Comparison of ENCODE assay signal across 24 cellular contexts in genomic region chr2:55627915-55628314, GRCh38. TPM values are rescaled to one million over a fixed set of nuclear protein-coding genes. Genes with fewer than 3 reads are reported as not detected.
DNase-seq lines count a peak whose midpoint lies in the region; ATAC-seq, FAIRE-seq and TF ChIP-seq lines count a peak whose summit lies in the region.
"Had no signal": no experiment of that assay in that cellular context is flagged by ENCODE, and none has a peak within 500 bp of the region (broad histone marks: within the 10 kb centered on the region; RNA-seq: fewer than 3 reads in every experiment).

No MANE protein-coding gene starts in this region.

- H3K23ac ChIP-seq in H1 (ENCODE audit: insufficient read length) = no peak overlapping the region

- H3K9me3 ChIP-seq in HepG2 (ENCODE audit: low read length) (no peaks in the 10 kb centered on the region), right lobe of liver (no peaks in the 10 kb centered on the region), H1 (ENCODE audit: insufficient read depth in 2 of 2, low read depth in 1 of 2, low read length in 1 of 2) (no peaks in the 10 kb centered on the region), neural progenitor cell (ENCODE audit: low read depth) (no peaks in the 10 kb centered on the region)
- H3K9me3 ChIP-seq: BE2C, BLaER1, Caco-2 had no signal

- H3K4ac ChIP-seq in H1 (replicated peaks; ENCODE audit: insufficient read length, low read depth, low read length) = no peak overlapping the region

- H3K4me2 ChIP-seq in HepG2 (ENCODE audit: low read depth, low read length) (no peak overlapping the region), H1 (ENCODE audit: insufficient read depth in 1 of 2, low read depth in 2 of 2, low read length in 2 of 2) (no peak overlapping the region), neural progenitor cell (no peak overlapping the region)
- H3K4me2 ChIP-seq: BLaER1 had no signal

- in situ Hi-C loops in HepG2 (cut with HindIII; ENCODE audit: extremely low pct_ligation_motif_present, low pct_unique_long_range_greater_than_20kb) = no loop called here

- H3K27ac ChIP-seq in HepG2 (ENCODE audit: extremely low read length, insufficient read depth, low read length) (no peak overlapping the region), right lobe of liver (no peak overlapping the region), H1 (ENCODE audit: low read depth, low read length) (no peak overlapping the region), neural progenitor cell (no peak overlapping the region)
- H3K27ac ChIP-seq: BLaER1 had no signal

- TF ChIP-seq CTCF in HepG2 (CRISPR knock-in tag; IDR thresholded peaks at IDR 0.05) = no peak
- TF ChIP-seq CTCF in right lobe of liver (IDR thresholded peaks at IDR 0.05) = no peak
- no peak for TF ChIP-seq CTCF in WTC11 (IDR thresholded peaks at IDR 0.05)
- TF ChIP-seq CTCF in H1 (IDR thresholded peaks at IDR 0.05; ENCODE audit: control extremely low read depth in 1 of 3, insufficient read depth in 1 of 3, low read depth in 1 of 3, low read length in 3 of 3) = no peak
- no peak for TF ChIP-seq CTCF in neural progenitor cell (IDR thresholded peaks at IDR 0.05)

- no peak overlapping the region for H4K5ac ChIP-seq in H1 (ENCODE audit: insufficient read length, low read depth, low read length)

- H3K27ac Mint-ChIP-seq in WTC11 (no peak overlapping the region), neural progenitor cell (no peak overlapping the region)
- H3K27ac Mint-ChIP-seq: CD14-positive monocyte; CD4-positive, alpha-beta T cell; CD8-positive, alpha-beta T cell had no signal

- no peak overlapping the region for H2AFZ ChIP-seq in HepG2 (ENCODE audit: low read length)
- no peak overlapping the region for H2AFZ ChIP-seq in H1 (ENCODE audit: low read length)
- H2AFZ ChIP-seq in neural progenitor cell (replicated peaks) = no peak overlapping the region

- H3K4me1 ChIP-seq in HepG2 (ENCODE audit: insufficient read depth, low read length) (no peaks in the 10 kb centered on the region), right lobe of liver (peaks cover 0 to 6% (median 0%) of the 10 kb centered on the region in 4 donors), H1 (replicated peaks in 1 of 4; ENCODE audit: control insufficient read depth in 3 of 4, insufficient read depth in 4 of 4, low read length in 3 of 4) (no peaks in the 10 kb centered on the region), neural progenitor cell (peaks cover under 1% of the 10 kb centered on the region)
- H3K4me1 ChIP-seq: BE2C had no signal

- H3K36me3 ChIP-seq in HepG2 (replicated peaks in 1 of 2; ENCODE audit: control insufficient read depth in 1 of 2, insufficient read depth in 2 of 2, low read length in 2 of 2) (0 out of 5 replicates have a peak, but pooled peaks cover 0 to 3% of the 10 kb centered on the region in 2 experiments), right lobe of liver (peaks cover 0 to 2% (median 0%) of the 10 kb centered on the region in 4 donors), H1 (ENCODE audit: control insufficient read depth in 2 of 4, insufficient read depth in 4 of 4, low read length in 3 of 4) (peaks cover 0 to under 1% (median 0%) of the 10 kb centered on the region in 4 experiments; a peak in 2 of 8 replicates), neural progenitor cell (no peaks in the 10 kb centered on the region)
- H3K36me3 ChIP-seq: BE2C had no signal

- H3K79me2 ChIP-seq in HepG2 (ENCODE audit: insufficient read depth, low read length) = peaks cover 6% of the 10 kb centered on the region
- peaks cover 0 to 2% of the 10 kb centered on the region in 2 experiments; a peak in 1 of 4 replicates for H3K79me2 ChIP-seq in H1 (ENCODE audit: control insufficient read depth in 1 of 2, insufficient read depth in 2 of 2, low read length in 2 of 2)
- peaks cover 11% of the 10 kb centered on the region for H3K79me2 ChIP-seq in neural progenitor cell (ENCODE audit: low read depth)

- H3K14ac ChIP-seq in H1 (ENCODE audit: insufficient read length) = no peak overlapping the region

- no peak overlapping the region for H2BK120ac ChIP-seq in H1 (replicated peaks; ENCODE audit: low read depth, low read length)

- H3K56ac ChIP-seq in H1 (replicated peaks; ENCODE audit: insufficient read length, low read depth, low read length) = no peak overlapping the region

- TF ChIP-seq RAD21 in HepG2 (CRISPR knock-in tag; IDR thresholded peaks at IDR 0.05) = no peak
- no peak for TF ChIP-seq RAD21 in H1 (IDR thresholded peaks at IDR 0.05 in 1 of 2, conservative IDR thresholded peaks at IDR 0.05 in 1 of 2; ENCODE audit: low read depth in 2 of 2, low read length in 2 of 2)

- H2AK5ac ChIP-seq in H1 (ENCODE audit: low read depth, low read length) = no peak overlapping the region

- H3K27me3 Mint-ChIP-seq in WTC11 (ENCODE audit: low read depth) = no peaks in the 10 kb centered on the region
- peaks cover 2% of the 10 kb centered on the region for H3K27me3 Mint-ChIP-seq in neural progenitor cell (ENCODE audit: insufficient read depth, low read depth)
- H3K27me3 Mint-ChIP-seq: CD4-positive, alpha-beta T cell had no signal

- CTCF ChIA-PET in HepG2 (lab: Yijun Ruan, JAX; ENCODE audit: low intra/inter-chr PET ratio, low total read pairs) = no interaction called here
- CTCF ChIA-PET in WTC11 (lab: Charles Lee) = no interaction called here
- CTCF ChIA-PET in H1 (lab: Charles Lee; ENCODE audit: partially characterized antibody) = no interaction called here

- TF ChIP-seq EP300 in HepG2 (IDR thresholded peaks at IDR 0.05; ENCODE audit: low read depth in 2 of 2, low read length in 2 of 2) (no peak), HepG2 (CRISPR knock-in tag; IDR thresholded peaks at IDR 0.05; ENCODE audit: borderline replicate concordance) (no peak), H1 (IDR thresholded peaks at IDR 0.05; ENCODE audit: borderline replicate concordance in 1 of 2, low read depth in 2 of 2, low read length in 2 of 2) (no peak)

- H3K9me3 Mint-ChIP-seq in WTC11 = no peaks in the 10 kb centered on the region
- H3K9me3 Mint-ChIP-seq in neural progenitor cell = no peaks in the 10 kb centered on the region
- H3K9me3 Mint-ChIP-seq: CD14-positive monocyte; CD4-positive, alpha-beta T cell; CD8-positive, alpha-beta T cell had no signal

- 94% methylated on average over 1 of the region's 1 CpG for WGBS in HepG2 (ENCODE audit: low lambda C conversion rate)
- WGBS in right lobe of liver (ENCODE audit: insufficient coverage, low coverage, low lambda C conversion rate, missing lambda C conversion rate) = 83% methylated on average over 1 of the region's 1 CpG
- WGBS in H1 (ENCODE audit: extremely low coverage in 1 of 2, insufficient coverage in 1 of 2, insufficient read length in 1 of 2, insufficient replicate concordance in 2 of 2, low coverage in 1 of 2, low lambda C conversion rate in 2 of 2, missing lambda C conversion rate in 1 of 2), 2 experiments = 85% methylated on average over 1 of the region's 1 CpG; no CpG with 5 or more reads in 1 of the 2 experiments

- no peak overlapping the region for H2BK20ac ChIP-seq in H1 (ENCODE audit: low read length)

- H3K23me2 ChIP-seq in H1 (ENCODE audit: low read depth, low read length) = no peaks in the 10 kb centered on the region

- intact Hi-C loops in HepG2 (cut with micrococcal nuclease; ENCODE audit: unreplicated experiment) = no loop called here
- intact Hi-C loops in right lobe of liver (cut with DNase I) = no loop called here

- H2BK12ac ChIP-seq in H1 (ENCODE audit: low read depth, low read length) = no peak overlapping the region

- DNase-seq in HepG2 (ENCODE audit: low spot score) (no peak), right lobe of liver (no peak), WTC11 (ENCODE audit: low spot score) (no peak), H1 (ENCODE audit: low read depth in 1 of 2, low spot score in 2 of 2) (no peak), neural progenitor cell (ENCODE audit: low spot score) (no peak), CD1c-positive myeloid dendritic cell (ENCODE audit: extremely low spot score) (no peak)
- DNase-seq in effector CD4-positive, alpha-beta T cell = no peak
- DNase-seq: 8988T; ACHN; BE2C; C1 segment of cervical spinal cord; Caco-2; Calu3; CD4-positive, alpha-beta T cell; CD8-positive, alpha-beta T cell; DMS79 treated with DMSO at 0.1 percent for 48 hours; GF-D8 had no signal

- H3K18ac ChIP-seq in H1 (ENCODE audit: extremely low read depth, low read length) = no peak overlapping the region

- H3K36me3 Mint-ChIP-seq in WTC11 (0 out of 2 replicates have a peak, but pooled peaks cover 3% of the 10 kb centered on the region), neural progenitor cell (peaks cover 2% of the 10 kb centered on the region)

- H3K27me3 ChIP-seq in HepG2 (ENCODE audit: control insufficient read depth in 1 of 2, insufficient read depth in 2 of 2, low read length in 2 of 2) (no peaks in the 10 kb centered on the region), right lobe of liver (no peaks in the 10 kb centered on the region), H1 (replicated peaks in 1 of 4; ENCODE audit: control insufficient read depth in 3 of 4, extremely low read depth in 1 of 4, insufficient read depth in 3 of 4, low read length in 3 of 4) (no peaks in the 10 kb centered on the region), neural progenitor cell (no peaks in the 10 kb centered on the region)
- H3K27me3 ChIP-seq: BE2C, BLaER1 had no signal

- H3K9ac ChIP-seq in HepG2 (ENCODE audit: insufficient read depth, low read depth, low read length) = no peak overlapping the region
- no peak overlapping the region for H3K9ac ChIP-seq in H1 (replicated peaks in 1 of 4; ENCODE audit: extremely low read depth in 1 of 4, low read depth in 3 of 4, low read length in 3 of 4)
- no peak overlapping the region for H3K9ac ChIP-seq in neural progenitor cell
- H3K9ac ChIP-seq: BLaER1 had no signal

- H3K4me1 Mint-ChIP-seq in WTC11 (no peaks in the 10 kb centered on the region), neural progenitor cell (no peaks in the 10 kb centered on the region)

- no peak overlapping the region for H2BK5ac ChIP-seq in H1 (ENCODE audit: low read depth, low read length)

- H3K4me3 Mint-ChIP-seq in WTC11 = no peak overlapping the region
- no peak overlapping the region for H3K4me3 Mint-ChIP-seq in neural progenitor cell
- H3K4me3 Mint-ChIP-seq: CD14-positive monocyte; CD4-positive, alpha-beta T cell; CD8-positive, alpha-beta T cell had no signal

- ATAC-seq in HepG2 (no peak), right lobe of liver (no peak), WTC11 (no peak)
- ATAC-seq: CD8-positive, alpha-beta T cell had no signal

- no TSS peak for BruUV-seq in HepG2 (replicated peaks; lab: Mats Ljungman, UMichigan)

- no peak overlapping the region for H2BK15ac ChIP-seq in H1 (ENCODE audit: low read length)

- no peaks in the 10 kb centered on the region for H3F3A ChIP-seq in neural progenitor cell (ENCODE audit: low read depth)

- peaks cover 5% of the 10 kb centered on the region; the same call in 1 of the 2 replicates for H3K79me1 ChIP-seq in H1 (ENCODE audit: low read depth, low read length)

- H4K91ac ChIP-seq in H1 (replicated peaks; ENCODE audit: insufficient read length, low read length) = no peak overlapping the region

- H3K4me3 ChIP-seq in HepG2 (replicated peaks in 1 of 3; ENCODE audit: insufficient read depth in 1 of 3, low read depth in 2 of 3, low read length in 3 of 3) = no peak overlapping the region
- no peak overlapping the region for H3K4me3 ChIP-seq in right lobe of liver
- H3K4me3 ChIP-seq in H1 (ENCODE audit: extremely low read depth in 1 of 4, insufficient read depth in 2 of 4, low read depth in 3 of 4, low read length in 4 of 4) = no peak overlapping the region
- H3K4me3 ChIP-seq in neural progenitor cell = no peak overlapping the region
- H3K4me3 ChIP-seq: BLaER1 had no signal

- no peak for TF ChIP-seq POLR2A in HepG2 (IDR thresholded peaks at IDR 0.05; ENCODE audit: insufficient read depth in 1 of 2, low read depth in 2 of 2, low read length in 2 of 2)
- TF ChIP-seq POLR2A in right lobe of liver (IDR thresholded peaks at IDR 0.05) = no peak
- no peak for TF ChIP-seq POLR2A in H1 (IDR thresholded peaks at IDR 0.05; ENCODE audit: control extremely low read depth in 1 of 2, low read depth in 2 of 2, low read length in 2 of 2)

- H4K20me1 ChIP-seq in HepG2 (ENCODE audit: insufficient read depth, low read length) = no peaks in the 10 kb centered on the region
- H4K20me1 ChIP-seq in H1 (replicated peaks in 1 of 2; ENCODE audit: control insufficient read depth in 1 of 2, insufficient read depth in 2 of 2, low read length in 2 of 2) = no peaks in the 10 kb centered on the region
- no peaks in the 10 kb centered on the region for H4K20me1 ChIP-seq in neural progenitor cell (ENCODE audit: low read depth)

- POLR2A ChIA-PET in HepG2 (lab: Yijun Ruan, JAX) = interaction anchor here (2.6 kb wide), 1 partner anchor 9 kb away, joined by 17 read pairs; no protein-coding TSS in a partner anchor
- POLR2A ChIA-PET in WTC11 (lab: Charles Lee) = interaction anchor here (0.6 kb wide), 1 partner anchor 412 kb away, joined by 4 read pairs; no protein-coding TSS in a partner anchor
- POLR2A ChIA-PET in H1 (lab: Charles Lee; ENCODE audit: partially characterized antibody) = no interaction called here

- H4K8ac ChIP-seq in H1 (ENCODE audit: extremely low read depth, insufficient read depth, low read length) = no peak overlapping the region

- FAIRE-seq in HepG2 (lab: Jason Lieb, UNC) (no peak), H1 (lab: Jason Lieb, UNC) (no peak)
- FAIRE-seq: A204.1, D721Med, G401.6, GM12891, GM19239 had no signal

RNA-seq across cellular contexts. Expression of gene PPP4R3B, which starts 10.5 kb away (rescaled TPM):
- 53.0 and 86.9 TPM in 2 replicates for total RNA-seq in HepG2 (2016; rRNA removed; fragmentation: Illumina TruSeq; extraction: Trizol)
- total RNA-seq in HepG2 (2016; cell fraction: cytosol; rRNA removed; fragmentation: Illumina TruSeq; extraction: Trizol; ENCODE audit: low read depth) = 12.4 and 12.9 TPM in 2 replicates
- 57.4 and 87.6 TPM in 2 replicates for total RNA-seq in HepG2 (2016; cell fraction: insoluble cytoplasmic fraction; rRNA removed; fragmentation: Illumina TruSeq; extraction: Trizol)
- total RNA-seq in HepG2 (2016; cell fraction: membrane; rRNA removed; fragmentation: Illumina TruSeq; extraction: Trizol) = 45.1 and 51.2 TPM in 2 replicates
- 54.9 and 55.2 TPM in 2 replicates for total RNA-seq in HepG2 (2016; cell fraction: nucleus; rRNA removed; fragmentation: Illumina TruSeq; extraction: Trizol)
- polyA plus RNA-seq in HepG2 (2011; rRNA removed) = 19.7 and 24.2 TPM in 2 replicates
- polyA plus RNA-seq in HepG2 (2011; cell fraction: cytosol; rRNA removed) = 10.7 and 16.7 TPM in 2 replicates
- 15.5 and 16.0 TPM in 2 replicates for polyA plus RNA-seq in HepG2 (2011; cell fraction: nucleus; rRNA removed)
- 39.2 and 55.6 TPM in 2 replicates for polyA plus RNA-seq in HepG2 (2012)
- 8.4 and 8.9 TPM in 2 replicates for polyA plus RNA-seq in HepG2 (2016; cell fraction: cytosol; fragmentation: Illumina TruSeq; extraction: Trizol; ENCODE audit: low read depth)
- 79.6 and 83.1 TPM in 2 replicates for polyA plus RNA-seq in HepG2 (2016; cell fraction: insoluble cytoplasmic fraction; fragmentation: Illumina TruSeq; extraction: Trizol; ENCODE audit: low read depth)
- polyA plus RNA-seq in HepG2 (2016; cell fraction: membrane; fragmentation: Illumina TruSeq; extraction: Trizol; ENCODE audit: low read depth) = 30.6 and 33.4 TPM in 2 replicates
- polyA plus RNA-seq in HepG2 (2016; cell fraction: nucleus; fragmentation: Illumina TruSeq; extraction: Trizol; ENCODE audit: insufficient read depth, low read depth) = 61.4 and 65.8 TPM in 2 replicates
- 13.3 and 14.5 TPM in 2 replicates for polyA minus RNA-seq in HepG2 (2011; rRNA and poly(A)+ RNA removed; ENCODE audit: low replicate concordance)
- polyA minus RNA-seq in HepG2 (2011; cell fraction: cytosol; rRNA and poly(A)+ RNA removed) = 46.6 and 52.8 TPM in 2 replicates
- polyA minus RNA-seq in HepG2 (2011; cell fraction: nucleus; rRNA and poly(A)+ RNA removed) = 87.9 and 91.3 TPM in 2 replicates
- 10 to 100 TPM; 34.3 to 62.4 (median 37.8) TPM for total RNA-seq in right lobe of liver
- total RNA-seq in WTC11 (2021) = 38.2 to 41.4 TPM (median 39.0 TPM) in 3 replicates
- 38.8 and 39.1 TPM in 2 replicates for total RNA-seq in H1 (2021; fragmentation: NEBNext Ultra II Directional; extraction: Animal tissue kit (Norgen Biotek cat#: 25700))
- polyA plus RNA-seq in H1 (2011; rRNA removed) = 7.0 and 8.5 TPM in 2 replicates
- 12.7 TPM for polyA plus RNA-seq in H1 (2011; cell fraction: cytosol; rRNA removed)
- polyA plus RNA-seq in H1 (2011; cell fraction: nucleus; rRNA removed) = 7.0 TPM
- polyA plus RNA-seq in H1 (2012, experiment 1 of 2) = 12.3 to 23.7 TPM (median 14.6 TPM) in 4 replicates
- polyA plus RNA-seq in H1 (2012, experiment 2 of 2) = 2.7 TPM
- polyA plus RNA-seq in H1 (2013, experiment 1 of 2) = 20.4 TPM
- 19.1 TPM for polyA plus RNA-seq in H1 (2013, experiment 2 of 2)
- polyA minus RNA-seq in H1 (2011; rRNA and poly(A)+ RNA removed) = 11.1 and 15.3 TPM in 2 replicates
- polyA minus RNA-seq in H1 (2011; cell fraction: cytosol; rRNA and poly(A)+ RNA removed) = 14.8 TPM
- 41.6 TPM for polyA minus RNA-seq in H1 (2011; cell fraction: nucleus; rRNA and poly(A)+ RNA removed)
- total RNA-seq in neural progenitor cell (ENCODE audit: low replicate concordance) = 44.1 and 71.2 TPM in 2 replicates

Comparison
In these comparisons a context has a peak if more than half of its experiments do, and no peak if none do; other contexts are left out.
1. Of the 50 proteins assayed by ChIP-seq in both HepG2 and WTC11: peak only in HepG2: none; only in WTC11: none; in both: ZNF121; in neither: 49.